11 cellular contexts compared by ENCODE assay signal in genomic region chr19:50649433-50650391, GRCh38. TPM values are rescaled to one million over a fixed set of nuclear protein-coding genes. Genes with fewer than 3 reads are reported as not detected.
A peak's percentile ranks its signal among the peaks of the same experiment; 100 is the strongest.
DNase-seq lines count a peak whose midpoint lies in the region; ATAC-seq lines count a peak whose summit lies in the region.
"Had no signal": no experiment of that assay in that cellular context is flagged by ENCODE, and none has a peak within 500 bp of the region (broad histone marks: within the 10 kb centered on the region; RNA-seq: fewer than 3 reads in every experiment).

Gene C19orf81, plus strand, starts transcription at chr19:50649445. Its CDS starts 0 bp downstream, at chr19:50649445.

- DNase-seq in activated naive CD4-positive, alpha-beta T cell treated with anti-CD3 and anti-CD28 coated beads, Interleukin-2, amount 10 ng/mL, durations not matched to agents 7 days and 5 days = no peak
- DNase-seq in activated naive CD4-positive, alpha-beta T cell treated with Interleukin-2 at 50 U/mL for 16 hours = no peak
- DNase-seq in NCI-H1930 (lab: John Stamatoyannopoulos, UW) = peak; percentile 84 to 91
- DNase-seq in dermis blood vessel endothelial cell = peak; percentile 51
- DNase-seq in stimulated activated naive CD8-positive, alpha-beta T cell treated with anti-CD3 and anti-CD28 coated beads, Interleukin-15, amount 100 ng/mL, for 72 hours = no peak
- DNase-seq in DMS53 treated with DMSO at 0.1 percent for 48 hours (lab: John Stamatoyannopoulos, UW; ENCODE audit: unreplicated experiment) = no peak

- CTCF ChIA-PET in activated naive CD4-positive, alpha-beta T cell treated with anti-CD3 and anti-CD28 coated beads, Interleukin-2, amount 10 ng/mL, durations not matched to agents 7 days and 5 days (lab: Charles Lee) = no interaction called here

- H3K9me3 Mint-ChIP-seq in activated naive CD4-positive, alpha-beta T cell treated with anti-CD3 and anti-CD28 coated beads, Interleukin-2, amount 10 ng/mL, durations not matched to agents 7 days and 5 days = peaks cover 3% of the 10 kb centered on the region
- peaks cover 2 to 8% of the 10 kb centered on the region in 2 donors for H3K9me3 Mint-ChIP-seq in stimulated activated naive CD8-positive, alpha-beta T cell treated with anti-CD3 and anti-CD28 coated beads, Interleukin-15, amount 100 ng/mL, for 72 hours

- no peaks in the 10 kb centered on the region for H3K4me1 Mint-ChIP-seq in activated naive CD4-positive, alpha-beta T cell treated with anti-CD3 and anti-CD28 coated beads, Interleukin-2, amount 10 ng/mL, durations not matched to agents 7 days and 5 days
- H3K4me1 Mint-ChIP-seq in stimulated activated naive CD8-positive, alpha-beta T cell treated with anti-CD3 and anti-CD28 coated beads, Interleukin-15, amount 100 ng/mL, for 72 hours = peaks cover 7% of the 10 kb centered on the region

- no peak within 1 kb of the TSS for H3K4me3 Mint-ChIP-seq in activated naive CD4-positive, alpha-beta T cell treated with anti-CD3 and anti-CD28 coated beads, Interleukin-2, amount 10 ng/mL, durations not matched to agents 7 days and 5 days
- no peak within 1 kb of the TSS for H3K4me3 Mint-ChIP-seq in stimulated activated naive CD8-positive, alpha-beta T cell treated with anti-CD3 and anti-CD28 coated beads, Interleukin-15, amount 100 ng/mL, for 72 hours

- no peaks in the 10 kb centered on the region for H3K36me3 Mint-ChIP-seq in activated naive CD4-positive, alpha-beta T cell treated with anti-CD3 and anti-CD28 coated beads, Interleukin-2, amount 10 ng/mL, durations not matched to agents 7 days and 5 days

- H3K27me3 Mint-ChIP-seq in activated naive CD4-positive, alpha-beta T cell treated with anti-CD3 and anti-CD28 coated beads, Interleukin-2, amount 10 ng/mL, durations not matched to agents 7 days and 5 days = peaks cover 23% of the 10 kb centered on the region
- peaks cover 46% of the 10 kb centered on the region for H3K27me3 Mint-ChIP-seq in stimulated activated naive CD8-positive, alpha-beta T cell treated with anti-CD3 and anti-CD28 coated beads, Interleukin-15, amount 100 ng/mL, for 72 hours

- H3K27ac Mint-ChIP-seq in activated naive CD4-positive, alpha-beta T cell treated with anti-CD3 and anti-CD28 coated beads, Interleukin-2, amount 10 ng/mL, durations not matched to agents 7 days and 5 days = peak within 1 kb of the TSS; percentile 50
- peak within 1 kb of the TSS in 1 of 2 donors; percentile 84 for H3K27ac Mint-ChIP-seq in stimulated activated naive CD8-positive, alpha-beta T cell treated with anti-CD3 and anti-CD28 coated beads, Interleukin-15, amount 100 ng/mL, for 72 hours

- ATAC-seq in stimulated activated naive CD8-positive, alpha-beta T cell treated with anti-CD3 and anti-CD28 coated beads, Interleukin-15, amount 100 ng/mL, for 72 hours = peak; percentile 52
- ATAC-seq in GM18520 (IDR thresholded peaks at IDR 0.05; ENCODE audit: unreplicated experiment) (no peak), HG03457 (IDR thresholded peaks at IDR 0.05; ENCODE audit: unreplicated experiment) (no peak)

RNA-seq across cellular contexts. Expression of gene C19orf81, which starts in this region (rescaled TPM):
- 0.28 TPM in 1 of 2 replicates, not detected in the other for total RNA-seq in dermis blood vessel endothelial cell
- total RNA-seq: bronchial epithelial cell, fibroblast of villous mesenchyme, mononuclear cell had no signal

Comparison
In these comparisons a context has a peak if more than half of its experiments do, and no peak if none do; other contexts are left out.
1. Peak in DNase-seq in dermis blood vessel endothelial cell; RNA of the gene not detected or under 1 TPM.
2. DNase-seq: peak in NCI-H1930 (2 of 2); none in activated naive CD4-positive, alpha-beta T cell treated with anti-CD3 and anti-CD28 coated beads, Interleukin-2, amount 10 ng/mL, durations not matched to agents 7 days and 5 days (single experiment), activated naive CD4-positive, alpha-beta T cell treated with Interleukin-2 at 50 U/mL for 16 hours (single experiment), stimulated activated naive CD8-positive, alpha-beta T cell treated with anti-CD3 and anti-CD28 coated beads, Interleukin-15, amount 100 ng/mL, for 72 hours (0 of 2) and DMS53 treated with DMSO at 0.1 percent for 48 hours (single experiment).